ENCODE assay signal across 10 cellular contexts in the genomic region with DNA sequence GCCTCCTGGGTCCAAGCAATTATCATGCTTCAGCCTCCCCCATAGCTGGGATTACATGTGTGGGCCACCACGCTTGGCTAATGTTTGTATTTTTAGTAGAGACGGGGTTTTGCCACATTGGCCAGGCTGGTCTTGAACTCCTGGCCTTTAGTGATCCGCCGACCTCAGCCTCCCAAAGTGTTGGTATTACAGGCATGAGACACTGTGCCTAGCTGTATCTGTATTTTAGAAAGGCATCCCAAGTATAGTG.
DNase-seq lines count a peak whose midpoint lies in the region; ATAC-seq and TF ChIP-seq lines count a peak whose summit lies in the region.
"Had no signal": no experiment of that assay in that cellular context is flagged by ENCODE, and none has a peak within 500 bp of the region (broad histone marks: within the 10 kb centered on the region; RNA-seq: fewer than 3 reads in every experiment).

No MANE protein-coding gene starts in this region.

- peaks cover 13% of the 10 kb centered on the region for H3K4me1 ChIP-seq in left ventricle myocardium inferior
- H3K4me1 ChIP-seq in breast epithelium: no peaks in the 10 kb centered on the region
- peaks cover 12% of the 10 kb centered on the region for H3K4me1 ChIP-seq in vagina

- peaks cover 6% of the 10 kb centered on the region for H3K36me3 Mint-ChIP-seq in neural crest cell (ENCODE audit: low read depth)
- H3K36me3 Mint-ChIP-seq: activated naive CD8-positive, alpha-beta T cell had no signal

- H3K4me1 Mint-ChIP-seq in neural crest cell: peaks cover 7% of the 10 kb centered on the region

- H3K27me3 ChIP-seq in left ventricle myocardium inferior (ENCODE audit: low read depth) (no peaks in the 10 kb centered on the region), breast epithelium (no peaks in the 10 kb centered on the region), vagina (no peaks in the 10 kb centered on the region)

- H3K27ac ChIP-seq in left ventricle myocardium inferior (replicated peaks): peak overlapping the region; percentile 70
- H3K27ac ChIP-seq in breast epithelium: peak overlapping the region; percentile 65 to 85
- H3K27ac ChIP-seq in vagina: peak overlapping the region; percentile 52
- H3K27ac ChIP-seq: VCaP had no signal

- H3K9me3 ChIP-seq in left ventricle myocardium inferior (replicated peaks): no peaks in the 10 kb centered on the region
- H3K9me3 ChIP-seq in breast epithelium: no peaks in the 10 kb centered on the region
- H3K9me3 ChIP-seq in vagina: no peaks in the 10 kb centered on the region

- H3K36me3 ChIP-seq in left ventricle myocardium inferior (no peaks in the 10 kb centered on the region), breast epithelium (no peaks in the 10 kb centered on the region), vagina (no peaks in the 10 kb centered on the region)

- no peaks in the 10 kb centered on the region for H3K9me3 Mint-ChIP-seq in neural crest cell

- no peak for TF ChIP-seq POLR2A in breast epithelium (IDR thresholded peaks at IDR 0.05)
- no peak for TF ChIP-seq POLR2A in vagina (IDR thresholded peaks at IDR 0.05)

- H3K4me3 Mint-ChIP-seq in neural crest cell: no peak overlapping the region
- H3K4me3 Mint-ChIP-seq: activated naive CD8-positive, alpha-beta T cell had no signal

- TF ChIP-seq CTCF in left ventricle myocardium inferior (IDR thresholded peaks at IDR 0.05; ENCODE audit: borderline replicate concordance): no peak
- no peak for TF ChIP-seq CTCF in breast epithelium (IDR thresholded peaks at IDR 0.05)
- no peak for TF ChIP-seq CTCF in neural crest cell (conservative IDR thresholded peaks at IDR 0.05)
- TF ChIP-seq CTCF in vagina (IDR thresholded peaks at IDR 0.05): no peak

- no peaks in the 10 kb centered on the region for H3K27me3 Mint-ChIP-seq in neural crest cell (ENCODE audit: low read depth)
- H3K27me3 Mint-ChIP-seq: activated naive CD8-positive, alpha-beta T cell had no signal

- ATAC-seq in left cardiac atrium: no peak
- no peak for ATAC-seq in HG02610 (IDR thresholded peaks at IDR 0.05; ENCODE audit: unreplicated experiment)
- ATAC-seq in HG02759 (IDR thresholded peaks at IDR 0.05; ENCODE audit: unreplicated experiment): no peak

- intact Hi-C loops in left ventricle myocardium inferior (cut with micrococcal nuclease): no loop called here
- intact Hi-C loops in left cardiac atrium (cut with DNase I): no loop called here
- intact Hi-C loops in breast epithelium (cut with DNase I; ENCODE audit: low total_unique reads): no loop called here
- intact Hi-C loops in vagina (cut with DNase I): no loop called here

- DNase-seq in left ventricle myocardium inferior: no peak
- DNase-seq in left cardiac atrium: no peak
- DNase-seq in breast epithelium (ENCODE audit: low spot score in 2 of 2): no peak
- DNase-seq in neural crest cell (ENCODE audit: low read depth, low spot score): no peak
- DNase-seq in vagina (ENCODE audit: extremely low spot score in 2 of 2): no peak
- DNase-seq in DMS 273 treated with DMSO at 0.1 percent for 48 hours (lab: John Stamatoyannopoulos, UW): no peak

- peak overlapping the region; percentile 72 for H3K27ac Mint-ChIP-seq in neural crest cell (ENCODE audit: unreplicated experiment)
- H3K27ac Mint-ChIP-seq: activated naive CD8-positive, alpha-beta T cell had no signal

- H3K4me3 ChIP-seq in left ventricle myocardium inferior (no peak overlapping the region), breast epithelium (no peak overlapping the region), vagina (no peak overlapping the region)
